In the genomic region with DNA sequence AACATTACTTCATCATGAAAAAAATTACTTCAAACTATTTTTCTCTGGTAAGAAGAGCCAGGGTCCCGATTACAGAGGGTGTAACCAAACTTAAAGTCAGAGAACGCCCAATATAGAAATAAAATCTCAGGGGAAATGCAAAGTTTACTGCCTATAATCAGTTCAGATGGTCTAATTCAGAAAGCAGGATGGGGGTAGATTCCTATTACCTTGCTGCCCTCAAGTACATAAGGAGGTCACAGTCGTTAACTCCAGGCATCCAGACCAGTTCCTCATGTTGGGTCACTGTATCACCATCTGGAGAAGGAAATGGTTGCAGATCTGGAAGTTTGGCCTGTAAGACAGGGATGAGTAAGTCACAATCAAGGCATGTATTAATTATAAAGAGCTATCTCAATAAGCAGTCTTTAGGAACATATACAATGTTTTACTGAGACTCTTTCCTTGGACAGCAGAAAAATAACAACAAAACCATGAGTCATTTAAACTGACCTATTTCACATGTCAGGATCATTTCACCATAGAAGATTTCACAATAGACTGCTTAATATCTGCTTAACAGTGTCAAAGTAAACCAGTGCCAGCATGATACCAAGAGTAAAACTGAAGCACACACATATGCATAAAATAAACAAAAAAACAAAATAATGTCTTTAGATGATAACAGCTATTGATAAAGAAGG, we compare ENCODE assay signal across 8 cellular contexts.
DNase-seq lines count a peak whose midpoint lies in the region; TF ChIP-seq lines count a peak whose summit lies in the region.

No MANE protein-coding gene starts in this region.

- peaks cover 3 to 42% (median 8%) of the 10 kb centered on the region in 3 donors for H3K4me1 ChIP-seq in esophagus squamous epithelium

- H3K4me3 ChIP-seq in esophagus squamous epithelium: no peak overlapping the region
- H3K4me3 ChIP-seq in H7 (ENCODE audit: insufficient read depth, low read depth, low read length): no peak overlapping the region

- DNase-seq in EL (peak; percentile 39), NOMO-1 treated with dmso at 0.1 percent for 144 hours (lab: John Stamatoyannopoulos, UW; ENCODE audit: unreplicated experiment) (peak; percentile 40), esophagus squamous epithelium (lab: John Stamatoyannopoulos, UW) (no peak), progenitor cell of endocrine pancreas (ENCODE audit: low spot score, unreplicated experiment) (no peak), activated gamma-delta T cell (lab: John Stamatoyannopoulos, UW) (no peak), H7 (no peak), 8988T (no peak), HT-29 (ENCODE audit: low spot score) (no peak)

- H3K36me3 Mint-ChIP-seq in progenitor cell of endocrine pancreas (ENCODE audit: insufficient read depth): peaks cover 45% of the 10 kb centered on the region

- no peak overlapping the region for H3K4me3 Mint-ChIP-seq in progenitor cell of endocrine pancreas (ENCODE audit: low read depth)

- TF ChIP-seq POLR2A in esophagus squamous epithelium (IDR thresholded peaks at IDR 0.05): no peak

- H3K4me1 Mint-ChIP-seq in progenitor cell of endocrine pancreas (ENCODE audit: low read depth): no peaks in the 10 kb centered on the region

- H3K9me3 ChIP-seq in esophagus squamous epithelium: no peaks in the 10 kb centered on the region

- intact Hi-C loops in esophagus squamous epithelium (cut with DNase I): no loop called here

- 64 to 66% methylated on average over 3 of the region's 3 CpGs for WGBS in esophagus squamous epithelium, 2 donors

- no peaks in the 10 kb centered on the region for H3K27me3 Mint-ChIP-seq in progenitor cell of endocrine pancreas

- TF ChIP-seq CTCF in esophagus squamous epithelium (IDR thresholded peaks at IDR 0.05): no peak
- TF ChIP-seq CTCF in progenitor cell of endocrine pancreas (IDR thresholded peaks at IDR 0.05; ENCODE audit: unreplicated experiment): no peak

- H3K27me3 ChIP-seq in esophagus squamous epithelium: no peaks in the 10 kb centered on the region
- H3K27me3 ChIP-seq in H7 (ENCODE audit: control insufficient read depth, insufficient read depth, low read length): no peaks in the 10 kb centered on the region

- H3K36me3 ChIP-seq in esophagus squamous epithelium (peaks cover 3 to 65% (median 5%) of the 10 kb centered on the region in 3 donors), H7 (replicated peaks; ENCODE audit: control insufficient read depth, insufficient read depth, low read length) (peaks cover 8% of the 10 kb centered on the region)

- H3K27ac Mint-ChIP-seq in progenitor cell of endocrine pancreas: peak overlapping the region; percentile 37

- no peaks in the 10 kb centered on the region for H3K9me3 Mint-ChIP-seq in progenitor cell of endocrine pancreas (ENCODE audit: low read depth)

- H3K27ac ChIP-seq in esophagus squamous epithelium: peak overlapping the region in 3 of 4 donors; percentile 61 to 84 (median 77)

Comparison
In these comparisons a context has a peak if more than half of its experiments do, and no peak if none do; other contexts are left out.
1. DNase-seq: peak in EL (single experiment) and NOMO-1 treated with dmso at 0.1 percent for 144 hours (single experiment); none in esophagus squamous epithelium (single experiment), progenitor cell of endocrine pancreas (single experiment), activated gamma-delta T cell (single experiment), H7 (single experiment), 8988T (single experiment) and HT-29 (single experiment).